ENCODE assay signal across 15 cellular contexts in genomic region chr1:45796381-45796780, GRCh38.
"Had no signal": no experiment of that assay in that cellular context is flagged by ENCODE, and none has a peak within 500 bp of the region (broad histone marks: within the 10 kb centered on the region; RNA-seq: fewer than 3 reads in every experiment).

No MANE protein-coding gene starts in this region.

- H3K4me1 Mint-ChIP-seq: activated CD4-positive, alpha-beta memory T cell treated with anti-CD3 and anti-CD28 coated beads, Interleukin-2, amount 10 ng/mL, durations not matched to agents 7 days and 5 days; activated CD4-positive, alpha-beta T cell treated with anti-CD3 and anti-CD28 coated beads for 36 hours; stimulated activated effector memory CD8-positive, alpha-beta T cell treated with anti-CD3 and anti-CD28 coated beads, Interleukin-12 subunit alpha, Interleukin-12 subunit beta, amount 100 ng/mL, for 72 hours had no signal

- ATAC-seq: activated CD4-positive, alpha-beta T cell treated with anti-CD3 and anti-CD28 coated beads for 36 hours; activated T-cell treated with anti-CD3 and anti-CD28 coated beads, Interleukin-2, amount 50 U/mL, for 4 hours; stimulated activated effector memory CD8-positive, alpha-beta T cell treated with anti-CD3 and anti-CD28 coated beads, Interleukin-12 subunit alpha, Interleukin-12 subunit beta, amount 100 ng/mL, for 72 hours; upper lobe of right lung had no signal

- H3K9me3 ChIP-seq: left ventricle myocardium inferior, sigmoid colon, thoracic aorta, upper lobe of right lung had no signal

- H3K9me3 Mint-ChIP-seq: activated CD4-positive, alpha-beta memory T cell treated with anti-CD3 and anti-CD28 coated beads, Interleukin-2, amount 10 ng/mL, durations not matched to agents 7 days and 5 days; activated T-cell treated with anti-CD3 and anti-CD28 coated beads, Interleukin-2, amount 50 U/mL, for 4 hours; memory B cell; nephron; stimulated activated effector memory CD8-positive, alpha-beta T cell treated with anti-CD3 and anti-CD28 coated beads, Interleukin-12 subunit alpha, Interleukin-12 subunit beta, amount 100 ng/mL, for 72 hours had no signal

- H3K4me3 Mint-ChIP-seq: activated CD4-positive, alpha-beta memory T cell treated with anti-CD3 and anti-CD28 coated beads, Interleukin-2, amount 10 ng/mL, durations not matched to agents 7 days and 5 days; activated CD4-positive, alpha-beta T cell treated with anti-CD3 and anti-CD28 coated beads for 36 hours; activated T-cell treated with anti-CD3 and anti-CD28 coated beads, Interleukin-2, amount 50 U/mL, for 4 hours; memory B cell; nephron; stimulated activated effector memory CD8-positive, alpha-beta T cell treated with anti-CD3 and anti-CD28 coated beads, Interleukin-12 subunit alpha, Interleukin-12 subunit beta, amount 100 ng/mL, for 72 hours had no signal

- H3K27ac ChIP-seq: cardiac muscle cell, left ventricle myocardium inferior, sigmoid colon, thoracic aorta, upper lobe of right lung had no signal

- DNase-seq: activated CD4-positive, alpha-beta memory T cell treated with anti-CD3 and anti-CD28 coated beads, Interleukin-2, amount 10 ng/mL, durations not matched to agents 7 days and 5 days; activated CD4-positive, alpha-beta T cell treated with anti-CD3 and anti-CD28 coated beads for 36 hours; activated effector memory CD4-positive, alpha-beta T cell treated with Interleukin-2 at 50 U/mL for 16 hours; activated naive CD4-positive, alpha-beta T cell treated with anti-CD3 and anti-CD28 coated beads, Interleukin-2, amount 50 U/mL, for 16 hours; activated T-cell treated with anti-CD3 and anti-CD28 coated beads, Interleukin-2, amount 50 U/mL, for 4 hours; glutamatergic neuron; left ventricle myocardium inferior; sigmoid colon; T-helper 9 cell; upper lobe of right lung had no signal

- H3K4me1 ChIP-seq: left ventricle myocardium inferior, sigmoid colon, upper lobe of right lung had no signal

- H3K27ac Mint-ChIP-seq: activated CD4-positive, alpha-beta memory T cell treated with anti-CD3 and anti-CD28 coated beads, Interleukin-2, amount 10 ng/mL, durations not matched to agents 7 days and 5 days; activated CD4-positive, alpha-beta T cell treated with anti-CD3 and anti-CD28 coated beads for 36 hours; memory B cell; nephron; stimulated activated effector memory CD8-positive, alpha-beta T cell treated with anti-CD3 and anti-CD28 coated beads, Interleukin-12 subunit alpha, Interleukin-12 subunit beta, amount 100 ng/mL, for 72 hours had no signal

- H3K4me3 ChIP-seq: cardiac muscle cell, left ventricle myocardium inferior, sigmoid colon, thoracic aorta, upper lobe of right lung had no signal

- H3K36me3 Mint-ChIP-seq: memory B cell; stimulated activated effector memory CD8-positive, alpha-beta T cell treated with anti-CD3 and anti-CD28 coated beads, Interleukin-12 subunit alpha, Interleukin-12 subunit beta, amount 100 ng/mL, for 72 hours had no signal

- H3K27me3 ChIP-seq: cardiac muscle cell, sigmoid colon, upper lobe of right lung had no signal

- H3K36me3 ChIP-seq: cardiac muscle cell, left ventricle myocardium inferior, sigmoid colon, thoracic aorta, upper lobe of right lung had no signal
